21 cellular contexts compared by ENCODE assay signal in the genomic region with DNA sequence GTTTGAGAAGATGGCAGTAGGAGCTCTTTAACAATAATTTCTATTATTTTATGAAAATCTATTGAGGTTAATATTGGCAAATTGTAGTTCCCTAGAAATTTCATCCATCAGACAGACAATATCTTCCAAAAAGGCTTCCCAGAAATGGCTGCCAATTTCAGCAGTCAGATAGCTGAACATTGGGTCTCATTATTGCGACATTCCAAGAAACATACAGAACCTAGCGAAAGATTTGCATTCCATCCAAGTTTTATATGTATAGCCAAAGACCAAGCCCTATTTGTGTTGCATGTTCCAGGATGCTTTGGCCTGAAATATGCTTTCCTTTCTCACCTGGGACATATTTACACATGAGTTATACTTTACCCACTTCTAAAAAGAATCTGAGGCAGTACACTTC. TPM values are rescaled to one million over a fixed set of nuclear protein-coding genes. Genes with fewer than 3 reads are reported as not detected.
DNase-seq lines count a peak whose midpoint lies in the region; ATAC-seq and TF ChIP-seq lines count a peak whose summit lies in the region.
"Had no signal": no experiment of that assay in that cellular context is flagged by ENCODE, and none has a peak within 500 bp of the region (broad histone marks: within the 10 kb centered on the region; RNA-seq: fewer than 3 reads in every experiment).

No MANE protein-coding gene starts in this region.

- no peaks in the 10 kb centered on the region for H3K36me3 ChIP-seq in IMR-90 (ENCODE audit: control insufficient read depth, insufficient read depth, low read length)
- no peaks in the 10 kb centered on the region for H3K36me3 ChIP-seq in endocrine pancreas (ENCODE audit: control insufficient read depth, insufficient read depth, low read length)
- peaks cover 57% of the 10 kb centered on the region for H3K36me3 ChIP-seq in neutrophil
- H3K36me3 ChIP-seq: BLaER1 had no signal

- H3K4me2 ChIP-seq in IMR-90 (ENCODE audit: low read depth, low read length) = no peak overlapping the region
- H3K4me2 ChIP-seq: A549, BLaER1 had no signal

- dilution Hi-C loops in IMR-90 (cut with HindIII; ENCODE audit: low sequenced_read_pairs, unreplicated experiment) = no loop called here

- H3K4ac ChIP-seq in IMR-90 (ENCODE audit: low read depth, low read length) = no peak overlapping the region

- H2AFZ ChIP-seq in IMR-90 (replicated peaks; ENCODE audit: low read length, poor library complexity) = no peak overlapping the region
- H2AFZ ChIP-seq: GM23248 had no signal

- H3K4me3 ChIP-seq in IMR-90 (ENCODE audit: insufficient read depth, low read depth, low read length) = no peak overlapping the region
- peak overlapping the region; percentile 44 for H3K4me3 ChIP-seq in endocrine pancreas (ENCODE audit: control insufficient read depth, insufficient read depth, low read length)
- H3K4me3 ChIP-seq in neutrophil (ENCODE audit: low read depth in 1 of 2, low read length in 1 of 2) = no peak overlapping the region
- H3K4me3 ChIP-seq: A549, BLaER1, GM12878, GM23248 had no signal

- CTCF ChIA-PET in IMR-90 (lab: Yijun Ruan, JAX) = interaction anchor here (1.1 to 2.8 kb wide), 6 partner anchors 13 to 90 kb away, joined by 4 to 26 read pairs (median 6); no protein-coding TSS in a partner anchor

- DNase-seq in IMR-90 = no peak
- no peak for DNase-seq in RKO (ENCODE audit: low spot score)
- no peak for DNase-seq in HK-2 (ENCODE audit: unreplicated experiment)
- DNase-seq in mucosa of gallbladder (ENCODE audit: low spot score) = no peak
- DNase-seq: 8988T; ACHN; CD4-positive, CD25-positive, alpha-beta regulatory T cell; CD8-positive, alpha-beta T cell; DMS 273 treated with DMSO at 0.1 percent for 48 hours; DMS79; EL; GDM1; GM23248; H9 had no signal

- no peak overlapping the region for H2BK120ac ChIP-seq in IMR-90 (ENCODE audit: low read depth, low read length)

- POLR2A ChIA-PET in IMR-90 (lab: Charles Lee; ENCODE audit: unreplicated experiment) = no interaction called here

- H2BK5ac ChIP-seq in IMR-90 (ENCODE audit: low read depth, low read length, poor library complexity, severe bottlenecking) = no peak overlapping the region

- no peak overlapping the region for H2AK5ac ChIP-seq in IMR-90 (ENCODE audit: low read depth, low read length)

- TF ChIP-seq RAD21 in IMR-90 (IDR thresholded peaks at IDR 0.05; ENCODE audit: low read length) = no peak

- no peak overlapping the region for H3K23ac ChIP-seq in IMR-90 (ENCODE audit: low read depth, low read length)

- no peaks in the 10 kb centered on the region for H4K20me1 ChIP-seq in IMR-90 (ENCODE audit: insufficient read depth, low read length)
- H4K20me1 ChIP-seq: BLaER1 had no signal

- H3K9ac ChIP-seq in IMR-90 (ENCODE audit: low read depth, low read length) (no peak overlapping the region), endocrine pancreas (ENCODE audit: control insufficient read depth, insufficient read depth, low read length) (no peak overlapping the region)
- H3K9ac ChIP-seq: BLaER1, GM23248 had no signal

- no peak for TF ChIP-seq POLR2A in IMR-90 (IDR thresholded peaks at IDR 0.05; ENCODE audit: low read depth, low read length)

- H3K14ac ChIP-seq in IMR-90 (replicated peaks; ENCODE audit: low read depth, low read length) = no peak overlapping the region

- H3K4me1 ChIP-seq in IMR-90 (ENCODE audit: control insufficient read depth, insufficient read depth, low read length) (no peaks in the 10 kb centered on the region), endocrine pancreas (ENCODE audit: control insufficient read depth, insufficient read depth, low read length) (peaks cover 6% of the 10 kb centered on the region), neutrophil (ENCODE audit: control insufficient read depth in 1 of 2, insufficient read depth in 1 of 2, low read depth in 1 of 2, low read length in 1 of 2) (peaks cover 20 to 34% of the 10 kb centered on the region in 2 experiments)
- H3K4me1 ChIP-seq: A549, BLaER1 had no signal

- no CpG with 5 or more reads among the region's 2 CpGs for WGBS in IMR-90 (ENCODE audit: extremely low coverage in 2 of 2, insufficient read length in 1 of 2), 2 experiments

- no peak overlapping the region for H2BK20ac ChIP-seq in IMR-90 (ENCODE audit: low read depth, low read length)

- H3K56ac ChIP-seq in IMR-90 (ENCODE audit: extremely low read depth, insufficient read depth, low read length) = no peak overlapping the region

- BruUV-seq in IMR-90 (replicated peaks; lab: Mats Ljungman, UMichigan) = no TSS peak

- no peak for ATAC-seq in IMR-90 (ENCODE audit: low read depth)
- ATAC-seq: CD8-positive, alpha-beta T cell; GM12878 had no signal

- no peak overlapping the region for H3K18ac ChIP-seq in IMR-90 (ENCODE audit: low read depth, low read length)

- no peak overlapping the region for H2BK15ac ChIP-seq in IMR-90 (ENCODE audit: low read depth, low read length)

- no peak overlapping the region for H2AK9ac ChIP-seq in IMR-90 (replicated peaks; ENCODE audit: low read depth, low read length, poor library complexity)

- intact Hi-C loops in IMR-90 (cut with micrococcal nuclease) = no loop called here

- in situ Hi-C loops in IMR-90 (cut with MboI; ENCODE audit: low sequenced_read_pairs) = no loop called here

- H3K9me1 ChIP-seq in IMR-90 (ENCODE audit: insufficient read depth, low read length) = no peaks in the 10 kb centered on the region

- H4K8ac ChIP-seq in IMR-90 (ENCODE audit: low read depth in 2 of 2, low read length in 2 of 2) = no peak overlapping the region

- no peaks in the 10 kb centered on the region for H3K79me1 ChIP-seq in IMR-90 (ENCODE audit: low read depth in 1 of 2, low read length in 2 of 2)

- no peak overlapping the region for H4K5ac ChIP-seq in IMR-90 (ENCODE audit: low read depth, low read length)

- H3K27me3 ChIP-seq in IMR-90 (ENCODE audit: control insufficient read depth, insufficient read depth, low read length) (no peaks in the 10 kb centered on the region; the same call in none of the 2 replicates), endocrine pancreas (ENCODE audit: control insufficient read depth, insufficient read depth, low read length) (no peaks in the 10 kb centered on the region), neutrophil (no peaks in the 10 kb centered on the region)
- H3K27me3 ChIP-seq: BLaER1 had no signal

- no peak overlapping the region for H4K91ac ChIP-seq in IMR-90 (ENCODE audit: insufficient read depth, low read depth, low read length)

- H3K9me3 ChIP-seq in IMR-90 (ENCODE audit: control insufficient read depth, insufficient read depth, low read length) (no peaks in the 10 kb centered on the region), endocrine pancreas (ENCODE audit: control insufficient read depth, low read length) (no peaks in the 10 kb centered on the region), neutrophil (no peaks in the 10 kb centered on the region)
- H3K9me3 ChIP-seq: A549, BLaER1 had no signal

- H3K27ac ChIP-seq in IMR-90 (ENCODE audit: insufficient read depth, low read length) (no peak overlapping the region), VCaP (peak overlapping the region; percentile 100), neutrophil (peak overlapping the region; percentile 55)
- H3K27ac ChIP-seq: A549, BLaER1, C4-2B, GM23248 had no signal

- TF ChIP-seq CTCF in IMR-90 (conservative IDR thresholded peaks at IDR 0.05; ENCODE audit: low read depth, low read length) (no peak), VCaP (conservative IDR thresholded peaks at IDR 0.05) (no peak), neutrophil (IDR thresholded peaks at IDR 0.05) (no peak)

TF ChIP-seq in IMR-90, 13 proteins besides CTCF, POLR2A, EP300 and RAD21:
- peak; percentile 77 for TF ChIP-seq CEBPB (IDR thresholded peaks at IDR 0.05; ENCODE audit: low read depth, low read length)
- TF ChIP-seq, protein P1, sequence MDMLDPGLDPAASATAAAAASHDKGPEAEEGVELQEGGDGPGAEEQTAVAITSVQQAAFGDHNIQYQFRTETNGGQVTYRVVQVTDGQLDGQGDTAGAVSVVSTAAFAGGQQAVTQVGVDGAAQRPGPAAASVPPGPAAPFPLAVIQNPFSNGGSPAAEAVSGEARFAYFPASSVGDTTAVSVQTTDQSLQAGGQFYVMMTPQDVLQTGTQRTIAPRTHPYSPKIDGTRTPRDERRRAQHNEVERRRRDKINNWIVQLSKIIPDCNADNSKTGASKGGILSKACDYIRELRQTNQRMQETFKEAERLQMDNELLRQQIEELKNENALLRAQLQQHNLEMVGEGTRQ (IDR thresholded peaks at IDR 0.05; ENCODE audit: low read depth, low read length) = no peak
- no peak for TF ChIP-seq RFX5 (IDR thresholded peaks at IDR 0.05; ENCODE audit: low read depth, low read length)
TF ChIP-seq in IMR-90: peak in this region for 1.

RNA-seq across cellular contexts. Expression of a gene that starts 24.5 kb away (rescaled TPM):
- total RNA-seq in IMR-90 (2012; rRNA removed) (0.28 and 0.54 TPM in 2 replicates), mucosa of gallbladder (2.1 TPM)
- polyA plus RNA-seq in IMR-90 (2012; rRNA removed) = 0.36 and 0.53 TPM in 2 replicates
- 0.13 and 0.25 TPM in 2 replicates for polyA plus RNA-seq in IMR-90 (2012; cell fraction: cytosol; rRNA removed)
- polyA plus RNA-seq in IMR-90 (2012; cell fraction: nucleus; rRNA removed; ENCODE audit: low replicate concordance) = 0.07 and 0.25 TPM in 2 replicates
- total RNA-seq: CD4-positive, CD25-positive, alpha-beta regulatory T cell; CD8-positive, alpha-beta T cell; GM12878 had no signal
- polyA plus RNA-seq: CD4-positive, CD25-positive, alpha-beta regulatory T cell had no signal
